37 cellular contexts compared by ENCODE assay signal in genomic region chr19:28046932-28047331, GRCh38.
A peak's percentile ranks its signal among the peaks of the same experiment; 100 is the strongest.
DNase-seq lines count a peak whose midpoint lies in the region; FAIRE-seq and TF ChIP-seq lines count a peak whose summit lies in the region.
"Had no signal": no experiment of that assay in that cellular context is flagged by ENCODE, and none has a peak within 500 bp of the region (broad histone marks: within the 10 kb centered on the region; RNA-seq: fewer than 3 reads in every experiment).

No MANE protein-coding gene starts in this region.

- no peak overlapping the region for H3K4me3 Mint-ChIP-seq in H9
- H3K4me3 Mint-ChIP-seq: B cell; CD14-positive monocyte; CD4-positive, alpha-beta memory T cell; CD4-positive, alpha-beta T cell; CD4-positive, CD25-positive, alpha-beta regulatory T cell; CD8-positive, alpha-beta memory T cell; CD8-positive, alpha-beta T cell had no signal

- H4K5ac ChIP-seq in H9 (ENCODE audit: insufficient read length, low read depth, low read length): peak overlapping the region; percentile 54

- H3K27me3 ChIP-seq in H9 (ENCODE audit: insufficient read depth, low read length) (no peaks in the 10 kb centered on the region), esophagus muscularis mucosa (no peaks in the 10 kb centered on the region), sigmoid colon (no peaks in the 10 kb centered on the region), Karpas-422 (ENCODE audit: low read length) (no peaks in the 10 kb centered on the region)
- H3K27me3 ChIP-seq: BE2C; BLaER1; BLaER1 treated with 17β-estradiol and CSF1 and Interleukin-3, amounts not matched to agents 10 nM and 100 nM had no signal

- no peak overlapping the region for H3K14ac ChIP-seq in H9 (ENCODE audit: insufficient read depth, low read length)

- TF ChIP-seq EP300 in esophagus muscularis mucosa (IDR thresholded peaks at IDR 0.05) (no peak), sigmoid colon (IDR thresholded peaks at IDR 0.05) (no peak)

- FAIRE-seq in urothelium cell line (lab: Jason Lieb, UNC): peak; percentile 32
- FAIRE-seq: A204.1, D721Med had no signal

- no peaks in the 10 kb centered on the region; a peak in 2 of 7 replicates for H3K36me3 Mint-ChIP-seq in H9 (ENCODE audit: insufficient read depth in 1 of 3, low read depth in 3 of 3)
- H3K36me3 Mint-ChIP-seq: CD14-positive monocyte; CD4-positive, alpha-beta memory T cell; CD4-positive, CD25-positive, alpha-beta regulatory T cell; CD8-positive, alpha-beta T cell had no signal

- H3K4me2 ChIP-seq in H9 (ENCODE audit: insufficient read depth, insufficient read length, low read length) (no peak overlapping the region), Karpas-422 (ENCODE audit: low read depth, low read length, poor library complexity, severe bottlenecking) (no peak overlapping the region)
- H3K4me2 ChIP-seq: A549; BLaER1; BLaER1 treated with 17β-estradiol and CSF1 and Interleukin-3, amounts not matched to agents 10 nM and 100 nM had no signal

- H3K9ac ChIP-seq in H9 (ENCODE audit: extremely low read depth, insufficient read length, low read length) (no peak overlapping the region), Karpas-422 (ENCODE audit: low read length) (no peak overlapping the region)
- H3K9ac ChIP-seq: BLaER1; BLaER1 treated with 17β-estradiol and CSF1 and Interleukin-3, amounts not matched to agents 10 nM and 100 nM had no signal

- no peaks in the 10 kb centered on the region for H3K4me1 Mint-ChIP-seq in H9
- H3K4me1 Mint-ChIP-seq: B cell; CD14-positive monocyte; CD4-positive, alpha-beta memory T cell; CD4-positive, CD25-positive, alpha-beta regulatory T cell; CD8-positive, alpha-beta memory T cell had no signal

- TF ChIP-seq POLR2A in esophagus muscularis mucosa (IDR thresholded peaks at IDR 0.05; ENCODE audit: low read depth) (no peak), sigmoid colon (IDR thresholded peaks at IDR 0.05) (no peak)

- no peak overlapping the region for H4K8ac ChIP-seq in H9 (replicated peaks; ENCODE audit: insufficient read length, low read depth, low read length)

- TF ChIP-seq CTCF in H9 (conservative IDR thresholded peaks at IDR 0.05) (no peak), esophagus muscularis mucosa (IDR thresholded peaks at IDR 0.05) (no peak), sigmoid colon (IDR thresholded peaks at IDR 0.05) (no peak)

- H2BK15ac ChIP-seq in H9 (ENCODE audit: low read depth, low read length): no peak overlapping the region

- H3K79me2 ChIP-seq in H9 (ENCODE audit: insufficient read depth, low read length) (no peaks in the 10 kb centered on the region), Karpas-422 (ENCODE audit: low read length) (no peaks in the 10 kb centered on the region)

- H3K27me3 Mint-ChIP-seq in H9 (ENCODE audit: low read depth): no peaks in the 10 kb centered on the region
- H3K27me3 Mint-ChIP-seq: B cell; CD4-positive, alpha-beta memory T cell; CD4-positive, alpha-beta T cell; CD4-positive, CD25-positive, alpha-beta regulatory T cell; CD8-positive, alpha-beta memory T cell had no signal

- H2BK5ac ChIP-seq in H9 (ENCODE audit: insufficient read length, low read length): no peak overlapping the region

- H3K23me2 ChIP-seq in H9 (ENCODE audit: insufficient read length, low read depth, low read length, poor library complexity, severe bottlenecking): no peaks in the 10 kb centered on the region

- intact Hi-C loops in esophagus muscularis mucosa (cut with DNase I) (no loop called here), sigmoid colon (cut with DNase I) (no loop called here)

- H2AK5ac ChIP-seq in H9 (ENCODE audit: insufficient read length, low read length): no peak overlapping the region

- H4K91ac ChIP-seq in H9 (ENCODE audit: insufficient read length, low read depth, low read length): no peak overlapping the region

- H3K4me1 ChIP-seq in H9 (ENCODE audit: insufficient read depth, low read length) (no peaks in the 10 kb centered on the region), esophagus muscularis mucosa (no peaks in the 10 kb centered on the region), sigmoid colon (no peaks in the 10 kb centered on the region), Karpas-422 (ENCODE audit: low read length) (no peaks in the 10 kb centered on the region)
- H3K4me1 ChIP-seq: A549; BE2C; BLaER1; BLaER1 treated with 17β-estradiol and CSF1 and Interleukin-3, amounts not matched to agents 10 nM and 100 nM; Caco-2 had no signal

- H3K79me1 ChIP-seq in H9 (ENCODE audit: insufficient read depth, low read depth, low read length, poor library complexity, severe bottlenecking): no peaks in the 10 kb centered on the region

- no CpG with 5 or more reads among the region's 1 CpG for WGBS in H9 (ENCODE audit: extremely low coverage, insufficient read length, low lambda C conversion rate)
- WGBS in esophagus muscularis mucosa: 100% methylated on average over 1 of the region's 1 CpG
- 91 to 97% methylated on average over 1 of the region's 1 CpG for WGBS in sigmoid colon, 2 donors

- H3K56ac ChIP-seq in H9 (ENCODE audit: insufficient read length, low read depth, low read length): no peak overlapping the region

- H3K9me3 Mint-ChIP-seq in H9: peaks cover 0 to 11% of the 10 kb centered on the region in 2 experiments; a peak in 3 of 5 replicates

- no peak overlapping the region for H3K27ac ChIP-seq in H9 (ENCODE audit: insufficient read length, low read depth, low read length)
- no peak overlapping the region for H3K27ac ChIP-seq in esophagus muscularis mucosa (replicated peaks in 1 of 4)
- no peak overlapping the region for H3K27ac ChIP-seq in sigmoid colon
- no peak overlapping the region for H3K27ac ChIP-seq in Karpas-422 (ENCODE audit: low read length)
- H3K27ac ChIP-seq: 22Rv1; A549; BLaER1; BLaER1 treated with 17β-estradiol and CSF1 and Interleukin-3, amounts not matched to agents 10 nM and 100 nM; C4-2B had no signal

- H2BK20ac ChIP-seq in H9 (ENCODE audit: low read depth, low read length, poor library complexity, severe bottlenecking): no peak overlapping the region

- no peak overlapping the region for H3K4ac ChIP-seq in H9 (ENCODE audit: low read depth, low read length)

- no peaks in the 10 kb centered on the region for H3K36me3 ChIP-seq in esophagus muscularis mucosa
- H3K36me3 ChIP-seq in sigmoid colon: no peaks in the 10 kb centered on the region
- H3K36me3 ChIP-seq in Karpas-422 (ENCODE audit: insufficient read depth, low read length): no peaks in the 10 kb centered on the region
- H3K36me3 ChIP-seq: BE2C; BLaER1; BLaER1 treated with 17β-estradiol and CSF1 and Interleukin-3, amounts not matched to agents 10 nM and 100 nM had no signal

- H3T11ph ChIP-seq in H9 (ENCODE audit: low read length): no peak overlapping the region

- no peak overlapping the region for H2BK12ac ChIP-seq in H9 (ENCODE audit: insufficient read length, low read depth, low read length)

- H2BK120ac ChIP-seq in H9 (ENCODE audit: low read depth, low read length, poor library complexity, severe bottlenecking): no peak overlapping the region

- no peak overlapping the region for H3K23ac ChIP-seq in H9 (ENCODE audit: insufficient read length, low read depth, low read length)

- no peaks in the 10 kb centered on the region for H4K20me1 ChIP-seq in H9 (ENCODE audit: control insufficient read depth, insufficient read depth, insufficient read length)
- no peaks in the 10 kb centered on the region for H4K20me1 ChIP-seq in Karpas-422 (ENCODE audit: insufficient read depth, low read depth, low read length)
- H4K20me1 ChIP-seq: BLaER1; BLaER1 treated with 17β-estradiol and CSF1 and Interleukin-3, amounts not matched to agents 10 nM and 100 nM had no signal

- H3K9me3 ChIP-seq in H9 (ENCODE audit: control insufficient read depth, low read depth, low read length) (no peaks in the 10 kb centered on the region), esophagus muscularis mucosa (no peaks in the 10 kb centered on the region), sigmoid colon (no peaks in the 10 kb centered on the region), Karpas-422 (ENCODE audit: low read length) (peaks cover 9% of the 10 kb centered on the region)

- H3K9me2 ChIP-seq in Karpas-422 (replicated peaks; ENCODE audit: insufficient read depth, low read length): no peaks in the 10 kb centered on the region

- no peak overlapping the region for H3K4me3 ChIP-seq in esophagus muscularis mucosa
- no peak overlapping the region for H3K4me3 ChIP-seq in sigmoid colon
- H3K4me3 ChIP-seq in Karpas-422 (ENCODE audit: low read length): no peak overlapping the region
- H3K4me3 ChIP-seq: A549; BLaER1; BLaER1 treated with 17β-estradiol and CSF1 and Interleukin-3, amounts not matched to agents 10 nM and 100 nM had no signal

- no peak overlapping the region for H2AFZ ChIP-seq in H9 (ENCODE audit: low read length)
- no peak overlapping the region for H2AFZ ChIP-seq in Karpas-422 (ENCODE audit: low read length)

- H3K27ac Mint-ChIP-seq in H9: no peak overlapping the region; a peak in 1 of 7 replicates
- H3K27ac Mint-ChIP-seq: B cell; CD14-positive monocyte; CD4-positive, alpha-beta memory T cell; CD4-positive, alpha-beta T cell; CD4-positive, CD25-positive, alpha-beta regulatory T cell; CD8-positive, alpha-beta T cell had no signal

- DNase-seq in H9 (no peak), esophagus muscularis mucosa (ENCODE audit: extremely low spot score) (peak; percentile 83), islet precursor cell (peak; percentile 19), urothelium cell line (ENCODE audit: low spot score) (no peak), sigmoid colon (no peak), NCI-H748 treated with DMSO at 0.1 percent for 48 hours (lab: John Stamatoyannopoulos, UW) (no peak), UCSD-AML1 (lab: John Stamatoyannopoulos, UW; ENCODE audit: unreplicated experiment) (no peak), Karpas-422 (no peak)
- DNase-seq: 8988T; ACHN; AML-193; BE2C; C1 segment of cervical spinal cord; Caco-2; Calu3; CD4-positive, alpha-beta memory T cell; CD4-positive, alpha-beta T cell; CD4-positive, CD25-positive, alpha-beta regulatory T cell; CD8-positive, alpha-beta memory T cell; CD8-positive, alpha-beta T cell; COR-L47; DMS 273 treated with DMSO at 0.1 percent for 48 hours; DMS153; DMS53; DMS79; DMS79 treated with DMSO at 0.1 percent for 48 hours; DND-41; EL had no signal

- H3K18ac ChIP-seq in H9 (ENCODE audit: insufficient read length, low read depth, low read length): no peak overlapping the region

Comparison
In these comparisons a context has a peak if more than half of its experiments do, and no peak if none do; other contexts are left out.
1. DNase-seq: peak in esophagus muscularis mucosa (single experiment) and islet precursor cell (single experiment); none in H9 (single experiment), urothelium cell line (single experiment), sigmoid colon (single experiment), NCI-H748 treated with DMSO at 0.1 percent for 48 hours (single experiment), UCSD-AML1 (single experiment) and Karpas-422 (single experiment).